In the genomic region with DNA sequence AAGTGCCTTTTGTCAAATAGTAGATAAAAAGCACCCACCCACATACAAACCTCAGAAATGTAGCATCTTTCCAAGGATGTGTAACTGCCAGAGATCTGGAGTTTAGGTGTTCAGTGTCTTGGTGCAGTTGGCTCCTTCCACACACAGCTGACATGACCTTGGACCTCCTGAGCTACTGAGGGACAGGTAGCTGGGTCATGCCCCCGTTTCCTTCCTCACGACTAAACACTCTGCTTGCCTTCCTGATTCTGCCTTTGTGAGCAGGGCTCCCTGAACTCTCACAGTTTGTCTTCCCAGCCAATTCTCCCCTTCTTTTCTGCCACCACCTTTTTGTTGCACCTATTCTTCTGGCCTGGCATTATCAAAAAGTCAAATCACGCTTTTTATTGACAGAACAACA, we compare ENCODE assay signal across 21 cellular contexts. TPM values are rescaled to one million over a fixed set of nuclear protein-coding genes. Genes with fewer than 3 reads are reported as not detected.
DNase-seq lines count a peak whose midpoint lies in the region; ATAC-seq and TF ChIP-seq lines count a peak whose summit lies in the region.
"Had no signal": no experiment of that assay in that cellular context is flagged by ENCODE, and none has a peak within 500 bp of the region (broad histone marks: within the 10 kb centered on the region; RNA-seq: fewer than 3 reads in every experiment).

No MANE protein-coding gene starts in this region.

- H3K36me3 Mint-ChIP-seq in CD4-positive, alpha-beta T cell (ENCODE audit: low read depth): no peaks in the 10 kb centered on the region
- no peaks in the 10 kb centered on the region for H3K36me3 Mint-ChIP-seq in activated T-helper 17 cell treated with anti-CD3 and anti-CD28 coated beads, Interleukin-2, amount 50 U/mL, for 72 hours (ENCODE audit: low read depth)
- H3K36me3 Mint-ChIP-seq in memory B cell: no peaks in the 10 kb centered on the region

- H3K4me1 ChIP-seq in HEK293 (ENCODE audit: control insufficient read depth, insufficient read depth, low read length): 0 out of 2 replicates have a peak, but pooled peaks cover 4% of the 10 kb centered on the region
- H3K4me1 ChIP-seq in suprapubic skin: peaks cover 57% of the 10 kb centered on the region

- POLR2A ChIA-PET in CD4-positive, alpha-beta T cell (lab: Charles Lee): interaction anchor here (1.8 kb wide), 1 partner anchor 23 kb away, joined by 7 read pairs; no protein-coding TSS in a partner anchor
- POLR2A ChIA-PET in HEK293 (lab: Yijun Ruan, JAX): no interaction called here

- no peak for DNase-seq in CD4-positive, alpha-beta T cell
- DNase-seq in memory B cell (ENCODE audit: low spot score in 2 of 2): no peak
- DNase-seq in iPS-NIHi7 (ENCODE audit: extremely low spot score): no peak
- DNase-seq in MV-4-11 (lab: John Stamatoyannopoulos, UW): no peak
- DNase-seq in NCI-H82 treated with DMSO at 0.1 percent for 48 hours (lab: John Stamatoyannopoulos, UW; ENCODE audit: unreplicated experiment): no peak
- DNase-seq in suprapubic skin (ENCODE audit: low spot score in 2 of 2): no peak
- DNase-seq: activated CD4-positive, CD25-positive, alpha-beta regulatory T cell; activated gamma-delta T cell; aorta; DMS79; effector memory CD4-positive, alpha-beta T cell; left lung; mucosa of descending colon; NCI-H1436 treated with DMSO at 0.1 percent for 48 hours; NCI-H774; stimulated activated CD4-positive, alpha-beta T cell treated with anti-CD3 and anti-CD28 coated beads, Interleukin-12 subunit alpha, Interleukin-12 subunit beta, amount 100 ng/mL, for 4 hours had no signal

- no peak overlapping the region for H3K4me3 ChIP-seq in HEK293 (ENCODE audit: low read depth, low read length)
- no peak overlapping the region for H3K4me3 ChIP-seq in suprapubic skin
- H3K4me3 ChIP-seq: left lung, mucosa of descending colon had no signal

- H3K27ac ChIP-seq in CD4-positive, alpha-beta T cell (ENCODE audit: low read depth, low read length): no peak overlapping the region
- H3K27ac ChIP-seq in HEK293 (ENCODE audit: extremely low read depth, low read depth, low read length) (no peak overlapping the region), suprapubic skin (no peak overlapping the region)
- H3K27ac ChIP-seq: left lung had no signal

- H3K27ac Mint-ChIP-seq in CD4-positive, alpha-beta T cell: peak overlapping the region; percentile 14
- H3K27ac Mint-ChIP-seq in activated T-helper 17 cell treated with anti-CD3 and anti-CD28 coated beads, Interleukin-2, amount 50 U/mL, for 72 hours: peak overlapping the region; percentile 18
- peak overlapping the region; percentile 83 for H3K27ac Mint-ChIP-seq in memory B cell

- H3K36me3 ChIP-seq in HEK293 (ENCODE audit: control insufficient read depth in 2 of 2, insufficient read depth in 1 of 2, low read length in 2 of 2) (no peaks in the 10 kb centered on the region), suprapubic skin (no peaks in the 10 kb centered on the region)
- H3K36me3 ChIP-seq: left lung had no signal

- H3K9me3 Mint-ChIP-seq in CD4-positive, alpha-beta T cell: no peaks in the 10 kb centered on the region
- H3K9me3 Mint-ChIP-seq in activated T-helper 17 cell treated with anti-CD3 and anti-CD28 coated beads, Interleukin-2, amount 50 U/mL, for 72 hours: no peaks in the 10 kb centered on the region
- H3K9me3 Mint-ChIP-seq in memory B cell: no peaks in the 10 kb centered on the region

- H3K27me3 ChIP-seq in CD4-positive, alpha-beta T cell (ENCODE audit: control insufficient read depth, insufficient read depth, low read length): no peaks in the 10 kb centered on the region
- H3K27me3 ChIP-seq in suprapubic skin: no peaks in the 10 kb centered on the region
- H3K27me3 ChIP-seq: left lung had no signal

- WGBS in suprapubic skin: 68% methylated on average over 3 of the region's 3 CpGs

- H3K27me3 Mint-ChIP-seq in CD4-positive, alpha-beta T cell: no peaks in the 10 kb centered on the region
- no peaks in the 10 kb centered on the region for H3K27me3 Mint-ChIP-seq in activated T-helper 17 cell treated with anti-CD3 and anti-CD28 coated beads, Interleukin-2, amount 50 U/mL, for 72 hours
- no peaks in the 10 kb centered on the region for H3K27me3 Mint-ChIP-seq in memory B cell

- CTCF ChIA-PET in CD4-positive, alpha-beta T cell (lab: Charles Lee): no interaction called here
- CTCF ChIA-PET in HEK293 (lab: Yijun Ruan, JAX): no interaction called here

- no peak for ATAC-seq in CD4-positive, alpha-beta T cell (ENCODE audit: poor library complexity)
- ATAC-seq in activated T-helper 17 cell treated with anti-CD3 and anti-CD28 coated beads, Interleukin-2, amount 50 U/mL, for 72 hours (replicated peaks): no peak
- no peak for ATAC-seq in memory B cell (ENCODE audit: low read depth)
- ATAC-seq: left lung, mucosa of descending colon, Panc1 had no signal

- TF ChIP-seq EP300 in suprapubic skin (IDR thresholded peaks at IDR 0.05): no peak

- no peak for TF ChIP-seq POLR2A in suprapubic skin (IDR thresholded peaks at IDR 0.05)

- intact Hi-C loops in CD4-positive, alpha-beta T cell (cut with DNase I, micrococcal nuclease): no loop called here

- peaks cover 53% of the 10 kb centered on the region for H3K4me1 Mint-ChIP-seq in CD4-positive, alpha-beta T cell (ENCODE audit: low read depth)
- peaks cover 19% of the 10 kb centered on the region for H3K4me1 Mint-ChIP-seq in activated T-helper 17 cell treated with anti-CD3 and anti-CD28 coated beads, Interleukin-2, amount 50 U/mL, for 72 hours
- peaks cover 42% of the 10 kb centered on the region for H3K4me1 Mint-ChIP-seq in memory B cell

- no peaks in the 10 kb centered on the region for H3K9me3 ChIP-seq in CD4-positive, alpha-beta T cell (ENCODE audit: control insufficient read depth, low read length)
- no peaks in the 10 kb centered on the region for H3K9me3 ChIP-seq in HEK293 (ENCODE audit: control insufficient read depth, insufficient read depth, low read depth, low read length)
- H3K9me3 ChIP-seq in suprapubic skin: no peaks in the 10 kb centered on the region
- H3K9me3 ChIP-seq: left lung, mucosa of descending colon had no signal

- TF ChIP-seq CTCF in CD4-positive, alpha-beta T cell (IDR thresholded peaks at IDR 0.05): no peak
- TF ChIP-seq CTCF in HEK293 (tag by site-specific recombination; IDR thresholded peaks at IDR 0.05): no peak
- no peak for TF ChIP-seq CTCF in suprapubic skin (IDR thresholded peaks at IDR 0.05)

- peak overlapping the region; percentile 50 for H3K4me3 Mint-ChIP-seq in CD4-positive, alpha-beta T cell
- H3K4me3 Mint-ChIP-seq in activated T-helper 17 cell treated with anti-CD3 and anti-CD28 coated beads, Interleukin-2, amount 50 U/mL, for 72 hours: peak overlapping the region; percentile 33
- H3K4me3 Mint-ChIP-seq in memory B cell: peak overlapping the region; percentile 35

TF ChIP-seq in HEK293, 187 proteins besides CTCF, POLR2A, EP300 and RAD21:
- TF ChIP-seq PRDM1 (tag by site-specific recombination; IDR thresholded peaks at IDR 0.05) (no peak), OSR2 (tag by site-specific recombination; IDR thresholded peaks at IDR 0.05) (peak; percentile 32; the same call in 1 of the 2 replicates)
TF ChIP-seq in HEK293: peak in this region for 1.

RNA-seq across cellular contexts. Expression of a gene that starts 10.2 kb away (rescaled TPM):
- 10 to 100 TPM; 18.0 to 18.1 TPM for total RNA-seq in CD4-positive, alpha-beta T cell
- total RNA-seq in activated T-helper 17 cell treated with anti-CD3 and anti-CD28 coated beads, Interleukin-2, amount 50 U/mL, for 72 hours: 10 to 100 TPM; 14.1 to 14.9 TPM
- total RNA-seq in suprapubic skin: 100 to 1,000 TPM in 1 of 4 donors, 10 to 100 TPM in 3; 53.2 to 155 (median 68.1) TPM

RNA-seq across cellular contexts. Expression of a gene that starts 23.3 kb away (rescaled TPM):
- total RNA-seq in CD4-positive, alpha-beta T cell: 10 to 100 TPM; 19.2 to 20.5 TPM
- total RNA-seq in activated T-helper 17 cell treated with anti-CD3 and anti-CD28 coated beads, Interleukin-2, amount 50 U/mL, for 72 hours: 10 to 100 TPM; 23.8 to 29.1 TPM
- total RNA-seq in suprapubic skin: 10 to 100 TPM; 19.2 to 27.6 (median 22.6) TPM

RNA-seq across cellular contexts. Expression of a gene that starts 45.3 kb away (rescaled TPM):
- 1 to 10 TPM; 1.0 to 2.7 TPM for total RNA-seq in CD4-positive, alpha-beta T cell
- total RNA-seq in activated T-helper 17 cell treated with anti-CD3 and anti-CD28 coated beads, Interleukin-2, amount 50 U/mL, for 72 hours: not detected
- 1 to 10 TPM in 2 of 4 donors, under 1 TPM in 1, not detected in 1; 0.68 to 8.4 (median 1.4) TPM for total RNA-seq in suprapubic skin
- total RNA-seq: SK-MEL-5; T-helper 2 cell treated with Interferon-gamma antibody and Interleukin-4, amounts not matched to agents 100 ng/mL and 5 ng/mL, for 36 hours had no signal

Comparison
In these comparisons a context has a peak if more than half of its experiments do, and no peak if none do; other contexts are left out.
1. H3K27ac Mint-ChIP-seq: peak in every context shown above with its lines; median percentile 83 in memory B cell; 18 in activated T-helper 17 cell treated with anti-CD3 and anti-CD28 coated beads, Interleukin-2, amount 50 U/mL, for 72 hours; 14 in CD4-positive, alpha-beta T cell.